ENCODE assay signal across 8 cellular contexts in genomic region chrX:103831342-103831802, GRCh38. TPM values are rescaled to one million over a fixed set of nuclear protein-coding genes. Genes with fewer than 3 reads are reported as not detected.
A peak's percentile ranks its signal among the peaks of the same experiment; 100 is the strongest.
DNase-seq lines count a peak whose midpoint lies in the region; ATAC-seq and TF ChIP-seq lines count a peak whose summit lies in the region.

No MANE protein-coding gene starts in this region.

- peak overlapping the region in 1 of 8 donors; percentile 70 for H3K27ac Mint-ChIP-seq in CD8-positive, alpha-beta memory T cell

- H3K4me3 Mint-ChIP-seq in CD8-positive, alpha-beta memory T cell, result peak overlapping the region; percentile 37 to 87 (median 78)

- no peak for TF ChIP-seq CTCF in upper lobe of right lung (IDR thresholded peaks at IDR 0.05)
- no peak for TF ChIP-seq CTCF in GM10248 (IDR thresholded peaks at IDR 0.05; ENCODE audit: control extremely low read depth, extremely low read depth, low read depth, missing control alignments)

- no peaks in the 10 kb centered on the region for H3K36me3 ChIP-seq in CD8-positive, alpha-beta memory T cell (ENCODE audit: insufficient read depth, low read length)
- no peaks in the 10 kb centered on the region for H3K36me3 ChIP-seq in mesodermal cell (ENCODE audit: control insufficient read depth, insufficient read depth, low read length)
- no peaks in the 10 kb centered on the region for H3K36me3 ChIP-seq in upper lobe of right lung

- peak; percentile 16 for ATAC-seq in GM19397 (IDR thresholded peaks at IDR 0.05; ENCODE audit: unreplicated experiment)
- ATAC-seq in upper lobe of right lung, result no peak
- no peak for ATAC-seq in GM21515 (IDR thresholded peaks at IDR 0.05; ENCODE audit: unreplicated experiment)

- no peak overlapping the region for H3K27ac ChIP-seq in CD8-positive, alpha-beta memory T cell (ENCODE audit: low read depth, low read length)
- H3K27ac ChIP-seq in caudate nucleus (ENCODE audit: low read depth, low read length) (peak overlapping the region; percentile 27), mesodermal cell (ENCODE audit: low read depth, low read length, severe bottlenecking) (no peak overlapping the region), upper lobe of right lung (no peak overlapping the region)

- H3K9me3 Mint-ChIP-seq in CD8-positive, alpha-beta memory T cell, result no peaks in the 10 kb centered on the region

- WGBS in mesodermal cell (ENCODE audit: insufficient coverage in 2 of 2), 2 experiments, result 0 to 22% methylated on average over 3 to 8 of the region's 11 CpGs

- peaks cover 4 to 5% (median 4%) of the 10 kb centered on the region in 3 donors for H3K4me1 Mint-ChIP-seq in CD8-positive, alpha-beta memory T cell

- no peaks in the 10 kb centered on the region for H3K9me3 ChIP-seq in CD8-positive, alpha-beta memory T cell (ENCODE audit: low read length)
- H3K9me3 ChIP-seq in mesodermal cell (ENCODE audit: control insufficient read depth, low read length), result no peaks in the 10 kb centered on the region
- no peaks in the 10 kb centered on the region for H3K9me3 ChIP-seq in upper lobe of right lung

- peak overlapping the region; percentile 37 for H3K4me3 ChIP-seq in CD8-positive, alpha-beta memory T cell (ENCODE audit: low read length)
- H3K4me3 ChIP-seq in mesodermal cell (ENCODE audit: extremely low read depth, insufficient read depth, low read length, poor library complexity, severe bottlenecking) (peak overlapping the region; percentile 49), upper lobe of right lung (peak overlapping the region; percentile 58)

- no peaks in the 10 kb centered on the region for H3K27me3 ChIP-seq in CD8-positive, alpha-beta memory T cell (ENCODE audit: insufficient read depth, low read length, poor library complexity, severe bottlenecking)
- H3K27me3 ChIP-seq in upper lobe of right lung, result no peaks in the 10 kb centered on the region

- peak in 3 of 5 donors; percentile 9 to 69 (median 20) for DNase-seq in CD8-positive, alpha-beta memory T cell
- DNase-seq in NCI-H460 (ENCODE audit: extremely low read depth, low read depth) (peak; percentile 50), caudate nucleus (lab: John Stamatoyannopoulos, UW) (peak in 9 of 61 donors; percentile 2 to 74 (median 23)), upper lobe of right lung (no peak), GM10248 (ENCODE audit: extremely low spot score) (no peak)

- peaks cover 14 to 20% of the 10 kb centered on the region in 2 donors for H3K27me3 Mint-ChIP-seq in CD8-positive, alpha-beta memory T cell

- POLR2A ChIA-PET in CD8-positive, alpha-beta memory T cell (lab: Charles Lee), result no interaction called here
- POLR2A ChIA-PET in GM10248 (lab: Yijun Ruan, JAX), result no interaction called here

- H3K4me1 ChIP-seq in CD8-positive, alpha-beta memory T cell (ENCODE audit: insufficient read depth, low read length), result no peaks in the 10 kb centered on the region
- H3K4me1 ChIP-seq in mesodermal cell (ENCODE audit: control insufficient read depth, insufficient read depth, low read length, poor library complexity, severe bottlenecking), result no peaks in the 10 kb centered on the region
- H3K4me1 ChIP-seq in upper lobe of right lung, result no peaks in the 10 kb centered on the region

- H3K36me3 Mint-ChIP-seq in CD8-positive, alpha-beta memory T cell, result peaks cover 0 to 1% (median 0%) of the 10 kb centered on the region in 3 donors

- CTCF ChIA-PET in CD8-positive, alpha-beta memory T cell (lab: Charles Lee), result interaction anchor here (0.7 to 1.9 kb wide), 3 partner anchors 8 to 14 kb away, joined by 3 to 9 read pairs (median 4); no protein-coding TSS in a partner anchor
- CTCF ChIA-PET in GM10248 (lab: Yijun Ruan, JAX), result interaction anchor here (0.9 to 2.4 kb wide), 2 partner anchors 13 to 14 kb away, joined by 3 to 25 read pairs; no protein-coding TSS in a partner anchor

- intact Hi-C loops in upper lobe of right lung (cut with DNase I), result no loop called here

RNA-seq across cellular contexts. Expression of gene RAB9B, which starts 0.7 kb away (rescaled TPM):
- total RNA-seq in CD8-positive, alpha-beta memory T cell, result under 1 TPM; 0.35 to 0.44 TPM
- polyA plus RNA-seq in CD8-positive, alpha-beta memory T cell, result 0.22 TPM
- total RNA-seq in NCI-H460 (2014; rRNA removed; shearing (Covaris generic)), result 0.67 and 0.98 TPM in 2 replicates
- polyA plus RNA-seq in NCI-H460 (2014; cell fraction: nucleus; rRNA removed), result 0.58 and 1.2 TPM in 2 replicates
- polyA plus RNA-seq in mesodermal cell (2013, experiment 1 of 2), result 0.70 TPM
- 1.1 TPM for polyA plus RNA-seq in mesodermal cell (2013, experiment 2 of 2)
- 0.55 TPM for total RNA-seq in upper lobe of right lung

RNA-seq across cellular contexts. Expression of gene PLP1, which starts 54.7 kb away (rescaled TPM):
- not detected for total RNA-seq in CD8-positive, alpha-beta memory T cell
- not detected for polyA plus RNA-seq in CD8-positive, alpha-beta memory T cell
- total RNA-seq in NCI-H460 (2014; rRNA removed; shearing (Covaris generic)), result not detected in 2 replicates
- 0.18 and 0.72 TPM in 2 replicates for polyA plus RNA-seq in NCI-H460 (2014; cell fraction: nucleus; rRNA removed)
- 51.0 TPM for polyA plus RNA-seq in mesodermal cell (2013, experiment 1 of 2)
- 38.0 TPM for polyA plus RNA-seq in mesodermal cell (2013, experiment 2 of 2)
- total RNA-seq in upper lobe of right lung, result not detected

Comparison
In these comparisons a context has a peak if more than half of its experiments do, and no peak if none do; other contexts are left out.
1. DNase-seq: peak in CD8-positive, alpha-beta memory T cell (3 of 5) and NCI-H460 (single experiment); none in upper lobe of right lung (single experiment) and GM10248 (single experiment).
2. Peak in every context shown above with its lines, with median percentiles within 50 percentile points of each other: H3K4me3 ChIP-seq.